Comparison of ENCODE assay signal across 19 cellular contexts in the genomic region with DNA sequence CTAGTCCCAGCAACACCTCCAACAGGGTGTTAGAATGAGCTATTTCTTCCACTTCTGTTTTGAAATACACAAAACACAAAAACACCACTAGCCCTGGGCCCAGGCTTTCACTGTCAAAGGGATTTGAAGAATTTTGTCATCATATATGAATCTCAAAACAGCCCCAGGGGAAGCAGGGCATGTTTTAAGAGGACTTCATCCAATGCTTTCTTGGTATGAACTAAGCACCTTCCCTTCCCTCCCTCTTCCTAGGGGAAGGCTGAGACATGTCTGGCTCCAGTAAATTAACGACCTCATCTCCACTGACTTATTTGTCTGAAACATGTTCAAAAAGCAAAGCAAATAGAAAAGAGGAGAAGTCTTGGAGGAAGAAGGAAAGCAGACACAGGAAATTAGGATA.
DNase-seq lines count a peak whose midpoint lies in the region; ATAC-seq and TF ChIP-seq lines count a peak whose summit lies in the region.
"Had no signal": no experiment of that assay in that cellular context is flagged by ENCODE, and none has a peak within 500 bp of the region (broad histone marks: within the 10 kb centered on the region; RNA-seq: fewer than 3 reads in every experiment).

No MANE protein-coding gene starts in this region.

- peaks cover 32% of the 10 kb centered on the region for H3K4me1 Mint-ChIP-seq in mesothelial cell of epicardium
- no peaks in the 10 kb centered on the region for H3K4me1 Mint-ChIP-seq in stimulated activated effector memory CD8-positive, alpha-beta T cell treated with anti-CD3 and anti-CD28 coated beads, Interleukin-12 subunit alpha, Interleukin-12 subunit beta, amount 100 ng/mL, for 72 hours
- H3K4me1 Mint-ChIP-seq: natural killer cell had no signal

- peak; percentile 38 for DNase-seq in AG20443 (ENCODE audit: low spot score)
- peak; percentile 24 for DNase-seq in RWPE1 (ENCODE audit: low spot score)
- no peak for DNase-seq in epithelial cell of prostate (ENCODE audit: low read depth, low spot score)
- no peak for DNase-seq in mesothelial cell of epicardium (ENCODE audit: low spot score in 2 of 2, unreplicated experiment in 2 of 2)
- DNase-seq in stimulated activated effector memory CD8-positive, alpha-beta T cell treated with anti-CD3 and anti-CD28 coated beads, Interleukin-12 subunit alpha, Interleukin-12 subunit beta, amount 100 ng/mL, for 72 hours (ENCODE audit: low spot score in 2 of 2) = no peak
- no peak for DNase-seq in D341Med (ENCODE audit: low spot score)
- DNase-seq in G401 (ENCODE audit: low spot score) = no peak
- DNase-seq: DMS53, natural killer cell, NCI-H1436, NCI-H82, small intestine, substantia nigra had no signal

- H3K27me3 Mint-ChIP-seq in mesothelial cell of epicardium (ENCODE audit: low read depth) = no peaks in the 10 kb centered on the region

- in situ Hi-C loops in G401 (cut with HindIII; ENCODE audit: low sequenced_read_pairs) = no loop called here

- H3K27ac Mint-ChIP-seq in mesothelial cell of epicardium = peak overlapping the region; percentile 61
- no peak overlapping the region for H3K27ac Mint-ChIP-seq in stimulated activated effector memory CD8-positive, alpha-beta T cell treated with anti-CD3 and anti-CD28 coated beads, Interleukin-12 subunit alpha, Interleukin-12 subunit beta, amount 100 ng/mL, for 72 hours
- H3K27ac Mint-ChIP-seq: memory B cell; natural killer cell; T-helper 2 cell treated with Interferon-gamma antibody and Interleukin-4, amounts not matched to agents 5 μg/mL and 100 μg/mL, for 36 hours had no signal

- H3K27ac ChIP-seq in RWPE1 (peak overlapping the region; percentile 68), epithelial cell of prostate (peak overlapping the region; percentile 49)
- H3K27ac ChIP-seq: esophagus muscularis mucosa, vagina had no signal

- TF ChIP-seq CTCF in RWPE1 (conservative IDR thresholded peaks at IDR 0.05; ENCODE audit: low read depth) = no peak
- no peak for TF ChIP-seq CTCF in mesothelial cell of epicardium (IDR thresholded peaks at IDR 0.05; ENCODE audit: unreplicated experiment)

- no peak overlapping the region for H3K4me3 Mint-ChIP-seq in mesothelial cell of epicardium
- H3K4me3 Mint-ChIP-seq in stimulated activated effector memory CD8-positive, alpha-beta T cell treated with anti-CD3 and anti-CD28 coated beads, Interleukin-12 subunit alpha, Interleukin-12 subunit beta, amount 100 ng/mL, for 72 hours = no peak overlapping the region
- H3K4me3 Mint-ChIP-seq: memory B cell; natural killer cell; T-helper 2 cell treated with Interferon-gamma antibody and Interleukin-4, amounts not matched to agents 5 μg/mL and 100 μg/mL, for 36 hours had no signal

- H3K9me3 Mint-ChIP-seq in mesothelial cell of epicardium = no peaks in the 10 kb centered on the region
- no peaks in the 10 kb centered on the region for H3K9me3 Mint-ChIP-seq in stimulated activated effector memory CD8-positive, alpha-beta T cell treated with anti-CD3 and anti-CD28 coated beads, Interleukin-12 subunit alpha, Interleukin-12 subunit beta, amount 100 ng/mL, for 72 hours
- H3K9me3 Mint-ChIP-seq: memory B cell; natural killer cell; T-helper 2 cell treated with Interferon-gamma antibody and Interleukin-4, amounts not matched to agents 5 μg/mL and 100 μg/mL, for 36 hours had no signal

- ATAC-seq in stimulated activated effector memory CD8-positive, alpha-beta T cell treated with anti-CD3 and anti-CD28 coated beads, Interleukin-12 subunit alpha, Interleukin-12 subunit beta, amount 100 ng/mL, for 72 hours = no peak
- no peak for ATAC-seq in HG03354 (IDR thresholded peaks at IDR 0.05; ENCODE audit: poor library complexity, severe bottlenecking, unreplicated experiment)
- ATAC-seq: activated CD4-positive, CD25-positive, alpha-beta regulatory T cell treated with anti-CD3 and anti-CD28 coated beads, Interleukin-2, amount 50 U/mL, for 24 hours; natural killer cell had no signal

- no peaks in the 10 kb centered on the region for H3K36me3 Mint-ChIP-seq in mesothelial cell of epicardium
- H3K36me3 Mint-ChIP-seq in stimulated activated effector memory CD8-positive, alpha-beta T cell treated with anti-CD3 and anti-CD28 coated beads, Interleukin-12 subunit alpha, Interleukin-12 subunit beta, amount 100 ng/mL, for 72 hours = no peaks in the 10 kb centered on the region
- H3K36me3 Mint-ChIP-seq: memory B cell, natural killer cell had no signal

- POLR2A ChIA-PET in RWPE1 (lab: Yijun Ruan, JAX; ENCODE audit: low non-redundant PET) = interaction anchor here (0.7 kb wide), 1 partner anchor 81 kb away, joined by 5 read pairs; the partner anchor contains the start of gene FTH1

- CTCF ChIA-PET in RWPE1 (lab: Yijun Ruan, JAX) = interaction anchor here (0.6 to 1.3 kb wide), 4 partner anchors 13 to 532 kb away, joined by 3 to 5 read pairs (median 4); no protein-coding TSS in a partner anchor

Comparison
In these comparisons a context has a peak if more than half of its experiments do, and no peak if none do; other contexts are left out.
1. DNase-seq: peak in AG20443 (single experiment) and RWPE1 (single experiment); none in epithelial cell of prostate (single experiment), mesothelial cell of epicardium (0 of 2), stimulated activated effector memory CD8-positive, alpha-beta T cell treated with anti-CD3 and anti-CD28 coated beads, Interleukin-12 subunit alpha, Interleukin-12 subunit beta, amount 100 ng/mL, for 72 hours (0 of 2), D341Med (single experiment) and G401 (single experiment).